Comparison of ENCODE assay signal across 1 cellular context in the genomic region with DNA sequence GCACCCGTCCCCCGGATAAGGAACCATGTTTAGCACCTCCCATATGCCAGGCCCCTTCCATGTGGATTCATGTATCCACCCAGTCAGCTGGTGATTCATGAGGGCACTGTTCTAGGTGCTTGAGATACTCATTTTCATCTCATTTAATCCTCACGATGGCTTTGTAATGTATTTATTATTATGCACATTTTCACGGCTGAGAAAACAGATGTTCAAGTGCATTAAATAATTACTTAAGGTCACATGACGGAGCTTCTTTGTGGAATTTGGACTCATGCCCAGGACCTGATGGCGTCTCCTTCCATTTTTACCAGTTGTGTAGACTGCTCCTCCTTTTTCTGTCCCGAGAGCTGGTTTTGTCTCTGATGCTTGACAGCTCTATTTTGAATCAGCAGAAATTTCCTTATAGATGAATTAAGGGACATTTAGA.
TF ChIP-seq lines count a peak whose summit lies in the region.

No MANE protein-coding gene starts in this region.

TF ChIP-seq in HEK293, 187 proteins besides CTCF, POLR2A, EP300 and RAD21 (continued from another document and continues in another):
- TF ChIP-seq, protein P1, sequence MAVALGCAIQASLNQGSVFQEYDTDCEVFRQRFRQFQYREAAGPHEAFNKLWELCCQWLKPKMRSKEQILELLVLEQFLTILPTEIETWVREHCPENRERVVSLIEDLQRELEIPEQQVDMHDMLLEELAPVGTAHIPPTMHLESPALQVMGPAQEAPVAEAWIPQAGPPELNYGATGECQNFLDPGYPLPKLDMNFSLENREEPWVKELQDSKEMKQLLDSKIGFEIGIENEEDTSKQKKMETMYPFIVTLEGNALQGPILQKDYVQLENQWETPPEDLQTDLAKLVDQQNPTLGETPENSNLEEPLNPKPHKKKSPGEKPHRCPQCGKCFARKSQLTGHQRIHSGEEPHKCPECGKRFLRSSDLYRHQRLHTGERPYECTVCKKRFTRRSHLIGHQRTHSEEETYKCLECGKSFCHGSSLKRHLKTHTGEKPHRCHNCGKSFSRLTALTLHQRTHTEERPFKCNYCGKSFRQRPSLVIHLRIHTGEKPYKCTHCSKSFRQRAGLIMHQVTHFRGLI (tag by site-specific recombination; IDR thresholded peaks at IDR 0.05): no peak
- peak; percentile 34; the same call in 1 of the 2 replicates for TF ChIP-seq SP3 (tag by site-specific recombination; IDR thresholded peaks at IDR 0.05)
- no peak for TF ChIP-seq PRDM1 (tag by site-specific recombination; IDR thresholded peaks at IDR 0.05)
- no peak for TF ChIP-seq ZNF513 (tag by site-specific recombination; IDR thresholded peaks at IDR 0.05)
- peak; percentile 72 for TF ChIP-seq SCRT2 (tag by site-specific recombination; IDR thresholded peaks at IDR 0.05)
- TF ChIP-seq ZBTB21 (tag by site-specific recombination; IDR thresholded peaks at IDR 0.05): no peak; the same call in 1 of the 2 replicates
- TF ChIP-seq ZFP37 (tag by site-specific recombination; IDR thresholded peaks at IDR 0.05): no peak
- TF ChIP-seq, protein P2, sequence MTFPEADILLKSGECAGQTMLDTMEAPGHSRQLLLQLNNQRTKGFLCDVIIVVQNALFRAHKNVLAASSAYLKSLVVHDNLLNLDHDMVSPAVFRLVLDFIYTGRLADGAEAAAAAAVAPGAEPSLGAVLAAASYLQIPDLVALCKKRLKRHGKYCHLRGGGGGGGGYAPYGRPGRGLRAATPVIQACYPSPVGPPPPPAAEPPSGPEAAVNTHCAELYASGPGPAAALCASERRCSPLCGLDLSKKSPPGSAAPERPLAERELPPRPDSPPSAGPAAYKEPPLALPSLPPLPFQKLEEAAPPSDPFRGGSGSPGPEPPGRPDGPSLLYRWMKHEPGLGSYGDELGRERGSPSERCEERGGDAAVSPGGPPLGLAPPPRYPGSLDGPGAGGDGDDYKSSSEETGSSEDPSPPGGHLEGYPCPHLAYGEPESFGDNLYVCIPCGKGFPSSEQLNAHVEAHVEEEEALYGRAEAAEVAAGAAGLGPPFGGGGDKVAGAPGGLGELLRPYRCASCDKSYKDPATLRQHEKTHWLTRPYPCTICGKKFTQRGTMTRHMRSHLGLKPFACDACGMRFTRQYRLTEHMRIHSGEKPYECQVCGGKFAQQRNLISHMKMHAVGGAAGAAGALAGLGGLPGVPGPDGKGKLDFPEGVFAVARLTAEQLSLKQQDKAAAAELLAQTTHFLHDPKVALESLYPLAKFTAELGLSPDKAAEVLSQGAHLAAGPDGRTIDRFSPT (tag by site-specific recombination; IDR thresholded peaks at IDR 0.05): peak; percentile 38; the same call in 1 of the 2 replicates
- TF ChIP-seq ZNF202 (tag by site-specific recombination; IDR thresholded peaks at IDR 0.05; ENCODE audit: borderline replicate concordance): no peak
- TF ChIP-seq ZNF121 (tag by site-specific recombination; IDR thresholded peaks at IDR 0.05): no peak
- no peak for TF ChIP-seq ZNF585B (tag by site-specific recombination; IDR thresholded peaks at IDR 0.05)
- TF ChIP-seq KLF10 (tag by site-specific recombination; IDR thresholded peaks at IDR 0.05): peak; percentile 90
- TF ChIP-seq ZNF211 (tag by site-specific recombination; IDR thresholded peaks at IDR 0.05; ENCODE audit: low read depth): 0 out of 2 replicates have a peak, but pooled peaks have one; percentile 10
- TF ChIP-seq ZNF433 (tag by site-specific recombination; IDR thresholded peaks at IDR 0.05; ENCODE audit: low read depth): no peak
- no peak for TF ChIP-seq ZNF138 (tag by site-specific recombination; IDR thresholded peaks at IDR 0.05; ENCODE audit: borderline replicate concordance)
- TF ChIP-seq, protein P3, sequence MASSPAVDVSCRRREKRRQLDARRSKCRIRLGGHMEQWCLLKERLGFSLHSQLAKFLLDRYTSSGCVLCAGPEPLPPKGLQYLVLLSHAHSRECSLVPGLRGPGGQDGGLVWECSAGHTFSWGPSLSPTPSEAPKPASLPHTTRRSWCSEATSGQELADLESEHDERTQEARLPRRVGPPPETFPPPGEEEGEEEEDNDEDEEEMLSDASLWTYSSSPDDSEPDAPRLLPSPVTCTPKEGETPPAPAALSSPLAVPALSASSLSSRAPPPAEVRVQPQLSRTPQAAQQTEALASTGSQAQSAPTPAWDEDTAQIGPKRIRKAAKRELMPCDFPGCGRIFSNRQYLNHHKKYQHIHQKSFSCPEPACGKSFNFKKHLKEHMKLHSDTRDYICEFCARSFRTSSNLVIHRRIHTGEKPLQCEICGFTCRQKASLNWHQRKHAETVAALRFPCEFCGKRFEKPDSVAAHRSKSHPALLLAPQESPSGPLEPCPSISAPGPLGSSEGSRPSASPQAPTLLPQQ (tag by site-specific recombination; IDR thresholded peaks at IDR 0.05): peak; percentile 60; the same call in 1 of the 2 replicates
- no peak for TF ChIP-seq ZNF23 (tag by site-specific recombination; IDR thresholded peaks at IDR 0.05; ENCODE audit: borderline replicate concordance)
- TF ChIP-seq ZNF664 (tag by site-specific recombination; IDR thresholded peaks at IDR 0.05): peak; percentile 96
- no peak for TF ChIP-seq ZBTB10 (tag by site-specific recombination; IDR thresholded peaks at IDR 0.05)
- TF ChIP-seq, protein P4, sequence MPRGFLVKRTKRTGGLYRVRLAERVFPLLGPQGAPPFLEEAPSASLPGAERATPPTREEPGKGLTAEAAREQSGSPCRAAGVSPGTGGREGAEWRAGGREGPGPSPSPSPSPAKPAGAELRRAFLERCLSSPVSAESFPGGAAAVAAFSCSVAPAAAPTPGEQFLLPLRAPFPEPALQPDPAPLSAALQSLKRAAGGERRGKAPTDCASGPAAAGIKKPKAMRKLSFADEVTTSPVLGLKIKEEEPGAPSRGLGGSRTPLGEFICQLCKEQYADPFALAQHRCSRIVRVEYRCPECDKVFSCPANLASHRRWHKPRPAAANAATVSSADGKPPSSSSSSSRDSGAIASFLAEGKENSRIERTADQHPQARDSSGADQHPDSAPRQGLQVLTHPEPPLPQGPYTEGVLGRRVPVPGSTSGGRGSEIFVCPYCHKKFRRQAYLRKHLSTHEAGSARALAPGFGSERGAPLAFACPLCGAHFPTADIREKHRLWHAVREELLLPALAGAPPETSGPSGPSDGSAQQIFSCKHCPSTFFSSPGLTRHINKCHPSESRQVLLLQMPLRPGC (tag by site-specific recombination; IDR thresholded peaks at IDR 0.05): peak; percentile 89
- 0 out of 2 replicates have a peak, but pooled peaks have one; percentile 18 for TF ChIP-seq ZNF580 (tag by site-specific recombination; IDR thresholded peaks at IDR 0.05)
- no peak for TF ChIP-seq ZNF354C (tag by site-specific recombination; IDR thresholded peaks at IDR 0.05; ENCODE audit: borderline replicate concordance, low read depth)
- no peak for TF ChIP-seq ZSCAN16 (tag by site-specific recombination; IDR thresholded peaks at IDR 0.05)
- TF ChIP-seq ZNF10 (tag by site-specific recombination; IDR thresholded peaks at IDR 0.05): no peak
- TF ChIP-seq, protein P5, sequence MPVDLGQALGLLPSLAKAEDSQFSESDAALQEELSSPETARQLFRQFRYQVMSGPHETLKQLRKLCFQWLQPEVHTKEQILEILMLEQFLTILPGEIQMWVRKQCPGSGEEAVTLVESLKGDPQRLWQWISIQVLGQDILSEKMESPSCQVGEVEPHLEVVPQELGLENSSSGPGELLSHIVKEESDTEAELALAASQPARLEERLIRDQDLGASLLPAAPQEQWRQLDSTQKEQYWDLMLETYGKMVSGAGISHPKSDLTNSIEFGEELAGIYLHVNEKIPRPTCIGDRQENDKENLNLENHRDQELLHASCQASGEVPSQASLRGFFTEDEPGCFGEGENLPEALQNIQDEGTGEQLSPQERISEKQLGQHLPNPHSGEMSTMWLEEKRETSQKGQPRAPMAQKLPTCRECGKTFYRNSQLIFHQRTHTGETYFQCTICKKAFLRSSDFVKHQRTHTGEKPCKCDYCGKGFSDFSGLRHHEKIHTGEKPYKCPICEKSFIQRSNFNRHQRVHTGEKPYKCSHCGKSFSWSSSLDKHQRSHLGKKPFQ (tag by site-specific recombination; IDR thresholded peaks at IDR 0.05): no peak
- TF ChIP-seq ZNF843 (tag by site-specific recombination; IDR thresholded peaks at IDR 0.05): peak; percentile 86
- TF ChIP-seq, protein P6, sequence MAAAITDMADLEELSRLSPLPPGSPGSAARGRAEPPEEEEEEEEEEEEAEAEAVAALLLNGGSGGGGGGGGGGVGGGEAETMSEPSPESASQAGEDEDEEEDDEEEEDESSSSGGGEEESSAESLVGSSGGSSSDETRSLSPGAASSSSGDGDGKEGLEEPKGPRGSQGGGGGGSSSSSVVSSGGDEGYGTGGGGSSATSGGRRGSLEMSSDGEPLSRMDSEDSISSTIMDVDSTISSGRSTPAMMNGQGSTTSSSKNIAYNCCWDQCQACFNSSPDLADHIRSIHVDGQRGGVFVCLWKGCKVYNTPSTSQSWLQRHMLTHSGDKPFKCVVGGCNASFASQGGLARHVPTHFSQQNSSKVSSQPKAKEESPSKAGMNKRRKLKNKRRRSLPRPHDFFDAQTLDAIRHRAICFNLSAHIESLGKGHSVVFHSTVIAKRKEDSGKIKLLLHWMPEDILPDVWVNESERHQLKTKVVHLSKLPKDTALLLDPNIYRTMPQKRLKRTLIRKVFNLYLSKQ (tag by site-specific recombination; IDR thresholded peaks at IDR 0.05; ENCODE audit: borderline replicate concordance): no peak
- TF ChIP-seq GLI4 (tag by site-specific recombination; IDR thresholded peaks at IDR 0.05): no peak
- no peak for TF ChIP-seq ZNF626 (tag by site-specific recombination; IDR thresholded peaks at IDR 0.05)
- peak; percentile 63; the same call in 1 of the 2 replicates for TF ChIP-seq ZNF488 (tag by site-specific recombination; IDR thresholded peaks at IDR 0.05)
- 0 out of 2 replicates have a peak, but pooled peaks have one; percentile 26 for TF ChIP-seq OVOL3 (tag by site-specific recombination; IDR thresholded peaks at IDR 0.05)
- TF ChIP-seq, protein P7, sequence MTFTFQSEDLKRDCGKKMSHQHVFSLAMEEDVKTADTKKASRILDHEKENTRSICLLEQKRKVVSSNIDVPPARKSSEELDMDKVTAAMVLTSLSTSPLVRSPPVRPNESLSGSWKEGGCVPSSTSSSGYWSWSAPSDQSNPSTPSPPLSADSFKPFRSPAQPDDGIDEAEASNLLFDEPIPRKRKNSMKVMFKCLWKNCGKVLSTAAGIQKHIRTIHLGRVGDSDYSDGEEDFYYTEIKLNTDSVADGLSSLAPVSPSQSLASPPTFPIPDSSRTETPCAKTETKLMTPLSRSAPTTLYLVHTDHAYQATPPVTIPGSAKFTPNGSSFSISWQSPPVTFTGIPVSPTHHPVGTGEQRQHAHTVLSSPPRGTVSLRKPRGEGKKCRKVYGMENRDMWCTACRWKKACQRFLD (tag by site-specific recombination; IDR thresholded peaks at IDR 0.05): no peak
- no peak for TF ChIP-seq ZNF133 (tag by site-specific recombination; IDR thresholded peaks at IDR 0.05)
- TF ChIP-seq ZNF747 (tag by site-specific recombination; IDR thresholded peaks at IDR 0.05): no peak
- no peak for TF ChIP-seq ZNF341 (tag by site-specific recombination; IDR thresholded peaks at IDR 0.05; ENCODE audit: low read depth)
- TF ChIP-seq, protein P8, sequence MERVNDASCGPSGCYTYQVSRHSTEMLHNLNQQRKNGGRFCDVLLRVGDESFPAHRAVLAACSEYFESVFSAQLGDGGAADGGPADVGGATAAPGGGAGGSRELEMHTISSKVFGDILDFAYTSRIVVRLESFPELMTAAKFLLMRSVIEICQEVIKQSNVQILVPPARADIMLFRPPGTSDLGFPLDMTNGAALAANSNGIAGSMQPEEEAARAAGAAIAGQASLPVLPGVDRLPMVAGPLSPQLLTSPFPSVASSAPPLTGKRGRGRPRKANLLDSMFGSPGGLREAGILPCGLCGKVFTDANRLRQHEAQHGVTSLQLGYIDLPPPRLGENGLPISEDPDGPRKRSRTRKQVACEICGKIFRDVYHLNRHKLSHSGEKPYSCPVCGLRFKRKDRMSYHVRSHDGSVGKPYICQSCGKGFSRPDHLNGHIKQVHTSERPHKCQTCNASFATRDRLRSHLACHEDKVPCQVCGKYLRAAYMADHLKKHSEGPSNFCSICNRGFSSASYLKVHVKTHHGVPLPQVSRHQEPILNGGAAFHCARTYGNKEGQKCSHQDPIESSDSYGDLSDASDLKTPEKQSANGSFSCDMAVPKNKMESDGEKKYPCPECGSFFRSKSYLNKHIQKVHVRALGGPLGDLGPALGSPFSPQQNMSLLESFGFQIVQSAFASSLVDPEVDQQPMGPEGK (tag by site-specific recombination; IDR thresholded peaks at IDR 0.05): peak; percentile 58
- TF ChIP-seq SP7 (tag by site-specific recombination; IDR thresholded peaks at IDR 0.05): peak; percentile 93
- TF ChIP-seq ZNF48 (tag by site-specific recombination; IDR thresholded peaks at IDR 0.05): no peak
- TF ChIP-seq ZNF530 (tag by site-specific recombination; IDR thresholded peaks at IDR 0.05; ENCODE audit: low read depth): no peak
